In the genomic region with DNA sequence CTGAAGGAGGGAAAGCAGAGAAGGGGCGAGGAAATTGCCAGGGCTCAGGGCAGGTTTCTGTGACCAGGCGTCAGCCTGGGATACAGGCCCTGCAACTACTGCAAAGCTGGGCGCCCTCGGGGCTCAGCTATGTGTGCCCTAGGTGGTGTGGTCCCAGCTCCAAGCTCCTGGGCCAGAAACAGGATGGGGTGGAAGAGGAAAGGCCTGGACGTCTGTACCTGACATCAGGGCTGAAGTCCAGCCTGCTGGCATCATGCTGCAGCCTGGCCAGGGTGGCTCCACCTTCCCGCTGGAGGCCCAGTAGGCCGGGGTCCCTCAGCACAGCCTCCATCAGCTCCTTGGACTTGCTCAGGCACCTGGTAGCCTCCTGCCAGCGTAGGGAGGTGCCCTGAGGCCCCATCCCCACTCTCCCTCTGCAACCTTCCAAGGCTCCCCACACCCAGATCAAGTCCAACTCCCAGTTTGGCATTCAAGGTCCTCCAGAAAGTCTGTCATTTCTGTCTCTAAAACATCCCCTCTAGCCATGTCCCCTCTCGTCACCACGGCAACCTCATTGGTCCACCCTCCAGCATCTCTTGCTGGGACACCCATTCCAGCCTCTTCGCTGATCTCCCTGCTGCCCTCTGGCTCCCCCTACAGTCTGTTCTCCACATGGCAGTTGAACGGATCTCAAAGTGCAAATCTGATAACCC, we compare ENCODE assay signal across 9 cellular contexts. TPM values are rescaled to one million over a fixed set of nuclear protein-coding genes. Genes with fewer than 3 reads are reported as not detected.
DNase-seq lines count a peak whose midpoint lies in the region; ATAC-seq and TF ChIP-seq lines count a peak whose summit lies in the region.
"Had no signal": no experiment of that assay in that cellular context is flagged by ENCODE, and none has a peak within 500 bp of the region (broad histone marks: within the 10 kb centered on the region; RNA-seq: fewer than 3 reads in every experiment).

No MANE protein-coding gene starts in this region.

- TF ChIP-seq POLR2A in IMR-90 (IDR thresholded peaks at IDR 0.05; ENCODE audit: low read depth, low read length) = no peak

- dilution Hi-C loops in IMR-90 (cut with HindIII; ENCODE audit: low sequenced_read_pairs, unreplicated experiment) = no loop called here

- peak overlapping the region; percentile 33; the same call in 1 of the 2 replicates for H2BK120ac ChIP-seq in IMR-90 (ENCODE audit: low read depth, low read length)

- H3K23ac ChIP-seq in IMR-90 (ENCODE audit: low read depth, low read length) = no peak overlapping the region

- H2BK15ac ChIP-seq in IMR-90 (ENCODE audit: low read depth, low read length) = no peak overlapping the region

- H3K9me1 ChIP-seq in IMR-90 (ENCODE audit: insufficient read depth, low read length) = peaks cover 14% of the 10 kb centered on the region; the same call in 1 of the 2 replicates

- no peak overlapping the region for H3K56ac ChIP-seq in IMR-90 (ENCODE audit: extremely low read depth, insufficient read depth, low read length)

- H3F3A ChIP-seq in SK-N-SH (replicated peaks; ENCODE audit: insufficient read depth) = peaks cover 24% of the 10 kb centered on the region

- H4K20me1 ChIP-seq in IMR-90 (ENCODE audit: insufficient read depth, low read length) (no peaks in the 10 kb centered on the region), SK-N-SH (ENCODE audit: insufficient read depth) (no peaks in the 10 kb centered on the region)

- H3K9me3 Mint-ChIP-seq in activated naive CD8-positive, alpha-beta T cell treated with anti-CD3 and anti-CD28 coated beads, Interleukin-2, amount 10 ng/mL, durations not matched to agents 7 days and 5 days = no peaks in the 10 kb centered on the region

- BruUV-seq in IMR-90 (replicated peaks; lab: Mats Ljungman, UMichigan) = no TSS peak

- H3K9me3 ChIP-seq in IMR-90 (ENCODE audit: control insufficient read depth, insufficient read depth, low read length) (no peaks in the 10 kb centered on the region), SK-N-SH (no peaks in the 10 kb centered on the region)

- CTCF ChIA-PET in IMR-90 (lab: Yijun Ruan, JAX) = interaction anchor here (1.0 to 4.0 kb wide), 8 partner anchors 51 to 658 kb away, joined by 3 to 27 read pairs (median 6); no protein-coding TSS in a partner anchor
- CTCF ChIA-PET in SK-N-SH (lab: Yijun Ruan, JAX) = interaction anchor here (0.6 to 18.4 kb wide), 65 partner anchors 8 to 681 kb away, joined by 3 to 725 read pairs (median 8); a partner anchor contains a TSS

- H2AFZ ChIP-seq in IMR-90 (replicated peaks; ENCODE audit: low read length, poor library complexity) (no peak overlapping the region), SK-N-SH (ENCODE audit: low read depth) (no peak overlapping the region)

- DNase-seq in DMS114 treated with DMSO at 0.1 percent for 48 hours (lab: John Stamatoyannopoulos, UW; ENCODE audit: unreplicated experiment) (peak; percentile 16), IMR-90 (peak; percentile 48), SK-N-SH (peak; percentile 84), cardiac septum (ENCODE audit: low spot score) (peak; percentile 80), retina (peak; percentile 68)
- peak; percentile 65 for DNase-seq in activated naive CD8-positive, alpha-beta T cell treated with anti-CD3 and anti-CD28 coated beads, Interleukin-2, amount 10 ng/mL, durations not matched to agents 7 days and 5 days

- 0 out of 2 replicates have a peak overlapping the region, but pooled peaks have one; percentile 13 for H4K91ac ChIP-seq in IMR-90 (ENCODE audit: insufficient read depth, low read depth, low read length)

- H3K4me2 ChIP-seq in IMR-90 (ENCODE audit: low read depth, low read length) = no peak overlapping the region
- H3K4me2 ChIP-seq in SK-N-SH = no peak overlapping the region

- POLR2A ChIA-PET in IMR-90 (lab: Charles Lee; ENCODE audit: unreplicated experiment) = no interaction called here
- POLR2A ChIA-PET in SK-N-SH (lab: Yijun Ruan, JAX) = no interaction called here
- POLR2A ChIA-PET in activated naive CD8-positive, alpha-beta T cell treated with anti-CD3 and anti-CD28 coated beads, Interleukin-2, amount 10 ng/mL, durations not matched to agents 7 days and 5 days (lab: Charles Lee) = no interaction called here

- H3K27me3 ChIP-seq in IMR-90 (ENCODE audit: control insufficient read depth, insufficient read depth, low read length) (no peaks in the 10 kb centered on the region), SK-N-SH (ENCODE audit: insufficient read depth) (no peaks in the 10 kb centered on the region)

- no peak overlapping the region for H3K18ac ChIP-seq in IMR-90 (ENCODE audit: low read depth, low read length)

- in situ Hi-C loops in IMR-90 (cut with MboI; ENCODE audit: low sequenced_read_pairs) = loop anchor here (5.0 to 10.0 kb wide), 2 partner anchors 165 to 658 kb away; no protein-coding TSS in a partner anchor

- no peak overlapping the region for H3K14ac ChIP-seq in IMR-90 (replicated peaks; ENCODE audit: low read depth, low read length)

- peak overlapping the region; percentile 52; the same call in 1 of the 2 replicates for H3K4ac ChIP-seq in IMR-90 (ENCODE audit: low read depth, low read length)

- H3K79me2 ChIP-seq in SK-N-SH (ENCODE audit: insufficient read depth) = no peaks in the 10 kb centered on the region

- H2BK5ac ChIP-seq in IMR-90 (ENCODE audit: low read depth, low read length, poor library complexity, severe bottlenecking) = no peak overlapping the region

- no peak overlapping the region for H3K9ac ChIP-seq in IMR-90 (ENCODE audit: low read depth, low read length)
- no peak overlapping the region for H3K9ac ChIP-seq in SK-N-SH

- H3K27ac Mint-ChIP-seq in activated naive CD8-positive, alpha-beta T cell treated with anti-CD3 and anti-CD28 coated beads, Interleukin-2, amount 10 ng/mL, durations not matched to agents 7 days and 5 days = no peak overlapping the region

- H4K8ac ChIP-seq in IMR-90 (ENCODE audit: low read depth in 2 of 2, low read length in 2 of 2) = no peak overlapping the region; a peak in 1 of 4 replicates

- H3K9me2 ChIP-seq in SK-N-SH = no peaks in the 10 kb centered on the region

- H4K5ac ChIP-seq in IMR-90 (ENCODE audit: low read depth, low read length) = no peak overlapping the region

- peaks cover 0 to 26% of the 10 kb centered on the region in 2 experiments; a peak in 2 of 4 replicates for H3K79me1 ChIP-seq in IMR-90 (ENCODE audit: low read depth in 1 of 2, low read length in 2 of 2)

- no peak overlapping the region; the same call in 1 of the 2 replicates for H2AK5ac ChIP-seq in IMR-90 (ENCODE audit: low read depth, low read length)

- peak; percentile 35; the same call in 1 of the 2 replicates for ATAC-seq in IMR-90 (ENCODE audit: low read depth)
- ATAC-seq in activated naive CD8-positive, alpha-beta T cell treated with anti-CD3 and anti-CD28 coated beads, Interleukin-2, amount 10 ng/mL, durations not matched to agents 7 days and 5 days (ENCODE audit: low read depth) = peak; percentile 35
- no peak for ATAC-seq in GM19452 (IDR thresholded peaks at IDR 0.05; ENCODE audit: unreplicated experiment)
- ATAC-seq in HG03439 (IDR thresholded peaks at IDR 0.05; ENCODE audit: unreplicated experiment) = no peak

- H3K27me3 Mint-ChIP-seq in activated naive CD8-positive, alpha-beta T cell treated with anti-CD3 and anti-CD28 coated beads, Interleukin-2, amount 10 ng/mL, durations not matched to agents 7 days and 5 days = peaks cover 4% of the 10 kb centered on the region

- peaks cover 1% of the 10 kb centered on the region for H3K4me1 Mint-ChIP-seq in activated naive CD8-positive, alpha-beta T cell treated with anti-CD3 and anti-CD28 coated beads, Interleukin-2, amount 10 ng/mL, durations not matched to agents 7 days and 5 days

- TF ChIP-seq CTCF in IMR-90 (conservative IDR thresholded peaks at IDR 0.05; ENCODE audit: low read depth, low read length) (peak; percentile 92), SK-N-SH (IDR thresholded peaks at IDR 0.05) (peak; percentile 93)

- intact Hi-C loops in IMR-90 (cut with micrococcal nuclease) (no loop called here), cardiac septum (cut with DNase I) (loop anchor here (1.0 to 10.0 kb wide), 3 partner anchors 100 to 658 kb away; no protein-coding TSS in a partner anchor)

- WGBS in IMR-90 (ENCODE audit: extremely low coverage in 2 of 2, insufficient read length in 1 of 2), 2 experiments = 61% methylated on average over 7 of the region's 12 CpGs; no CpG with 5 or more reads in 1 of the 2 experiments
- whole genome bisulfite sequencing in SK-N-SH (ENCODE audit: low lambda C conversion rate) = 39% methylated on average over 6 of the region's 12 CpGs

- H3K27ac ChIP-seq in IMR-90 (ENCODE audit: insufficient read depth, low read length) (no peak overlapping the region), SK-N-SH (ENCODE audit: low read depth in 2 of 2, low read length in 1 of 2) (no peak overlapping the region)

- 0 out of 2 replicates have a peak overlapping the region, but pooled peaks have one; percentile 31 for H2BK20ac ChIP-seq in IMR-90 (ENCODE audit: low read depth, low read length)

- no peaks in the 10 kb centered on the region for H3K36me3 Mint-ChIP-seq in activated naive CD8-positive, alpha-beta T cell treated with anti-CD3 and anti-CD28 coated beads, Interleukin-2, amount 10 ng/mL, durations not matched to agents 7 days and 5 days

- H3K36me3 ChIP-seq in IMR-90 (ENCODE audit: control insufficient read depth, insufficient read depth, low read length) = no peaks in the 10 kb centered on the region
- no peaks in the 10 kb centered on the region for H3K36me3 ChIP-seq in SK-N-SH (replicated peaks in 1 of 2; ENCODE audit: control insufficient read depth in 1 of 2, insufficient read depth in 2 of 2, low read length in 1 of 2)

- TF ChIP-seq RAD21 in IMR-90 (IDR thresholded peaks at IDR 0.05; ENCODE audit: low read length) (peak; percentile 92), SK-N-SH (IDR thresholded peaks at IDR 0.05; ENCODE audit: low read length) (peak; percentile 82)

- no peak overlapping the region for H3K4me3 ChIP-seq in IMR-90 (ENCODE audit: insufficient read depth, low read depth, low read length)
- H3K4me3 ChIP-seq in SK-N-SH (ENCODE audit: low read depth in 2 of 2, low read length in 1 of 2) = no peak overlapping the region

- TF ChIP-seq EP300 in SK-N-SH (IDR thresholded peaks at IDR 0.05; ENCODE audit: borderline replicate concordance in 1 of 2, low read depth in 1 of 2, low read length in 1 of 2) = no peak

- no peak overlapping the region for H3K4me3 Mint-ChIP-seq in activated naive CD8-positive, alpha-beta T cell treated with anti-CD3 and anti-CD28 coated beads, Interleukin-2, amount 10 ng/mL, durations not matched to agents 7 days and 5 days

- no peak overlapping the region for H2AK9ac ChIP-seq in IMR-90 (replicated peaks; ENCODE audit: low read depth, low read length, poor library complexity)

- peaks cover 20% of the 10 kb centered on the region for H3K4me1 ChIP-seq in IMR-90 (ENCODE audit: control insufficient read depth, insufficient read depth, low read length)
- peaks cover 20 to 30% of the 10 kb centered on the region in 2 experiments; a peak in 3 of 4 replicates for H3K4me1 ChIP-seq in SK-N-SH (ENCODE audit: control insufficient read depth in 1 of 2, insufficient read depth in 2 of 2, low read depth in 1 of 2, low read length in 1 of 2)

RNA-seq across cellular contexts. Expression of a gene that starts 38.2 kb away (rescaled TPM):
- total RNA-seq in IMR-90 (2012; rRNA removed) (2.2 and 2.5 TPM in 2 replicates), cardiac septum (7.0 TPM)
- polyA plus RNA-seq in IMR-90 (2012; rRNA removed) (4.7 and 5.1 TPM in 2 replicates), SK-N-SH (2012; rRNA removed) (0.44 and 0.54 TPM in 2 replicates)
- 1.7 and 2.4 TPM in 2 replicates for polyA plus RNA-seq in IMR-90 (2012; cell fraction: cytosol; rRNA removed)
- polyA plus RNA-seq in IMR-90 (2012; cell fraction: nucleus; rRNA removed; ENCODE audit: low replicate concordance) = 18.1 and 26.1 TPM in 2 replicates
- 0.26 and 0.41 TPM in 2 replicates for polyA plus RNA-seq in SK-N-SH (2012; cell fraction: cytosol; rRNA removed)
- 1.5 TPM in 2 replicates for polyA plus RNA-seq in SK-N-SH (2012; cell fraction: nucleus; rRNA removed)
- not detected for total RNA-seq in activated naive CD8-positive, alpha-beta T cell treated with anti-CD3 and anti-CD28 coated beads, Interleukin-2, amount 10 ng/mL, durations not matched to agents 7 days and 5 days
- total RNA-seq: T-helper 1 cell treated with Interleukin-12 subunit alpha and Interleukin-12 subunit beta and Interleukin-4 antibody, amounts not matched to agents 30 ng/mL and 1 ng/mL, for 36 hours had no signal

RNA-seq across cellular contexts. Expression of a gene that starts 57.3 kb away (rescaled TPM):
- total RNA-seq in IMR-90 (2012; rRNA removed) = 237 and 268 TPM in 2 replicates
- polyA plus RNA-seq in IMR-90 (2012; rRNA removed) = 239 and 292 TPM in 2 replicates
- polyA plus RNA-seq in IMR-90 (2012; cell fraction: cytosol; rRNA removed) = 370 and 502 TPM in 2 replicates
- polyA plus RNA-seq in IMR-90 (2012; cell fraction: nucleus; rRNA removed; ENCODE audit: low replicate concordance) = 218 and 328 TPM in 2 replicates
- 548 and 676 TPM in 2 replicates for polyA plus RNA-seq in SK-N-SH (2012; rRNA removed)
- polyA plus RNA-seq in SK-N-SH (2012; cell fraction: cytosol; rRNA removed) = 278 and 460 TPM in 2 replicates
- polyA plus RNA-seq in SK-N-SH (2012; cell fraction: nucleus; rRNA removed) = 675 and 717 TPM in 2 replicates
- under 1 TPM; 0.43 to 0.50 TPM for total RNA-seq in activated naive CD8-positive, alpha-beta T cell treated with anti-CD3 and anti-CD28 coated beads, Interleukin-2, amount 10 ng/mL, durations not matched to agents 7 days and 5 days
- 792 TPM for total RNA-seq in cardiac septum

Comparison
In these comparisons a context has a peak if more than half of its experiments do, and no peak if none do; other contexts are left out.
1. DNase-seq: peak in every context shown above with its lines; median percentile 84 in SK-N-SH; 80 in cardiac septum; 68 in retina; 65 in activated naive CD8-positive, alpha-beta T cell treated with anti-CD3 and anti-CD28 coated beads, Interleukin-2, amount 10 ng/mL, durations not matched to agents 7 days and 5 days; 48 in IMR-90; 16 in DMS114 treated with DMSO at 0.1 percent for 48 hours.
2. ATAC-seq: peak in IMR-90 (single experiment) and activated naive CD8-positive, alpha-beta T cell treated with anti-CD3 and anti-CD28 coated beads, Interleukin-2, amount 10 ng/mL, durations not matched to agents 7 days and 5 days (single experiment); none in GM19452 (single experiment) and HG03439 (single experiment).
3. RNA of a gene that starts 57.3 kb away (total RNA-seq): 792 TPM in cardiac septum (single experiment) and 237 to 268 TPM in IMR-90; 0.43 to 0.50 TPM in activated naive CD8-positive, alpha-beta T cell treated with anti-CD3 and anti-CD28 coated beads, Interleukin-2, amount 10 ng/mL, durations not matched to agents 7 days and 5 days; every median in the first group is over 100 times any median in the second.